ENCODE assay signal across 15 cellular contexts in the genomic region with DNA sequence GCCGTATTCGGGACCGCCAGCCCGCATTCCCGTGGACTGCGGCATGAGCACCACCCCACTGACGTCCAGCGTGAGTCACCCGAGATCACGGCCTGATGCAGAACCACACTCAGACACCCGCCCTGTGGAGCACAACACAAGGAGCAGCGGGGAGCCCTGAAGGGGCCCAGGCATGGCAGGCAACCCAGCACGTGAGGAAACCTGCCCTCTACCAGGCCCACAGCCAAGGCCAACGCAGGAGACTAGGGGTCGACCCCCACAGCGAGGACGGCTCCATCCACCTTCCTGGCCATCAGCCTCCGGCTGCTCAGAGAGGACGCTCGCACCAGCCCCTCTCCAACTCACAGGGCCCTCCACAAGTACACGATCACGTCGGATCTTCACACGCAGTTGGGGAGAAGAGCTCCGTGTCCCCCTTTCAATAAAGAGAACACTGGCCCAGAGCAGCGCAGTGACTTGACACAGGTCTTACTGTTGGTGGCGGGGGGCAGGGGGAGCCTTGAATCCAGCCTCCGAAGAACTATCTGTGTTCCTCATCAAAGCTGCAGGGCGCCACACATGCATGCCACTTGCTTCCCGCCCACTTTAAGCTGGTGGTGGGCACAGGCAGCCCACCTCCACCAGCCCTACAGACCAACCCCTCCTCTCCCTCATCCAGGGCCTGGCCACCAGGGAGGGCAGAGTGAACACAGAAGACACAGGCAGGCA. TPM values are rescaled to one million over a fixed set of nuclear protein-coding genes. Genes with fewer than 3 reads are reported as not detected.
DNase-seq lines count a peak whose midpoint lies in the region; ATAC-seq and TF ChIP-seq lines count a peak whose summit lies in the region.
"Had no signal": no experiment of that assay in that cellular context is flagged by ENCODE, and none has a peak within 500 bp of the region (broad histone marks: within the 10 kb centered on the region; RNA-seq: fewer than 3 reads in every experiment).

No MANE protein-coding gene starts in this region.

- no peak overlapping the region for H3K4me3 Mint-ChIP-seq in chondrocyte (ENCODE audit: unreplicated experiment)
- H3K4me3 Mint-ChIP-seq in nephron progenitor cell: no peak overlapping the region
- H3K4me3 Mint-ChIP-seq in activated CD8-positive, alpha-beta T cell treated with anti-CD3 and anti-CD28 coated beads, Interleukin-2, amount 10 ng/mL, durations not matched to agents 7 days and 5 days: no peak overlapping the region
- H3K4me3 Mint-ChIP-seq: CD4-positive, CD25-positive, alpha-beta regulatory T cell had no signal

- TF ChIP-seq CTCF in chondrocyte (IDR thresholded peaks at IDR 0.05) (no peak), nephron progenitor cell (IDR thresholded peaks at IDR 0.05) (no peak)

- DNase-seq in Right ventricle myocardium superior: peak; percentile 35
- no peak for DNase-seq in left ventricle myocardium superior
- peak; percentile 85 for DNase-seq in chondrocyte (ENCODE audit: low spot score)
- DNase-seq in nephron progenitor cell: no peak
- no peak for DNase-seq in activated CD8-positive, alpha-beta T cell treated with anti-CD3 and anti-CD28 coated beads, Interleukin-2, amount 10 ng/mL, durations not matched to agents 7 days and 5 days
- DNase-seq in NCI-H1436 treated with DMSO at 0.1 percent for 48 hours (lab: John Stamatoyannopoulos, UW): no peak
- DNase-seq: 8988T; Caco-2; CD4-positive, CD25-positive, alpha-beta regulatory T cell; HCEC 1CT; NCI-H1436; NCI-H2029; NCI-H526 had no signal

- H3K27ac Mint-ChIP-seq in chondrocyte (ENCODE audit: unreplicated experiment): no peak overlapping the region
- peak overlapping the region; percentile 29 for H3K27ac Mint-ChIP-seq in nephron progenitor cell
- no peak overlapping the region for H3K27ac Mint-ChIP-seq in activated CD8-positive, alpha-beta T cell treated with anti-CD3 and anti-CD28 coated beads, Interleukin-2, amount 10 ng/mL, durations not matched to agents 7 days and 5 days

- H3K27me3 Mint-ChIP-seq in chondrocyte (ENCODE audit: low read depth): no peaks in the 10 kb centered on the region
- H3K27me3 Mint-ChIP-seq in nephron progenitor cell (ENCODE audit: low read depth, poor library complexity): no peaks in the 10 kb centered on the region
- H3K27me3 Mint-ChIP-seq in activated CD8-positive, alpha-beta T cell treated with anti-CD3 and anti-CD28 coated beads, Interleukin-2, amount 10 ng/mL, durations not matched to agents 7 days and 5 days (ENCODE audit: low read depth): no peaks in the 10 kb centered on the region
- H3K27me3 Mint-ChIP-seq: CD4-positive, CD25-positive, alpha-beta regulatory T cell had no signal

- H3K4me1 Mint-ChIP-seq in chondrocyte (ENCODE audit: low read depth) (peaks cover under 1% of the 10 kb centered on the region), nephron progenitor cell (peaks cover 20% of the 10 kb centered on the region)
- peaks cover 16% of the 10 kb centered on the region for H3K4me1 Mint-ChIP-seq in activated CD8-positive, alpha-beta T cell treated with anti-CD3 and anti-CD28 coated beads, Interleukin-2, amount 10 ng/mL, durations not matched to agents 7 days and 5 days (ENCODE audit: low read depth)

- H3K36me3 Mint-ChIP-seq in chondrocyte (ENCODE audit: low read depth) (peaks cover 40% of the 10 kb centered on the region), nephron progenitor cell (ENCODE audit: low read depth) (peaks cover 65% of the 10 kb centered on the region)
- H3K36me3 Mint-ChIP-seq in activated CD8-positive, alpha-beta T cell treated with anti-CD3 and anti-CD28 coated beads, Interleukin-2, amount 10 ng/mL, durations not matched to agents 7 days and 5 days (ENCODE audit: low read depth): peaks cover 42% of the 10 kb centered on the region

- CTCF ChIA-PET in activated CD8-positive, alpha-beta T cell treated with anti-CD3 and anti-CD28 coated beads, Interleukin-2, amount 10 ng/mL, durations not matched to agents 7 days and 5 days (lab: Charles Lee): interaction anchor here (1.1 kb wide), 1 partner anchor 126 kb away, joined by 3 read pairs; no protein-coding TSS in a partner anchor

- POLR2A ChIA-PET in activated CD8-positive, alpha-beta T cell treated with anti-CD3 and anti-CD28 coated beads, Interleukin-2, amount 10 ng/mL, durations not matched to agents 7 days and 5 days (lab: Charles Lee): no interaction called here

- ATAC-seq in Right ventricle myocardium superior (ENCODE audit: poor library complexity) (no peak), left ventricle myocardium superior (no peak), GM19023 (IDR thresholded peaks at IDR 0.05; ENCODE audit: unreplicated experiment) (no peak), GM21786 (IDR thresholded peaks at IDR 0.05; ENCODE audit: unreplicated experiment) (no peak)
- no peak for ATAC-seq in activated CD8-positive, alpha-beta T cell treated with anti-CD3 and anti-CD28 coated beads, Interleukin-2, amount 10 ng/mL, durations not matched to agents 7 days and 5 days

- intact Hi-C loops in Right ventricle myocardium superior (cut with DNase I) (loop anchor here (5.0 kb wide), 2 partner anchors 548 to 628 kb away; no protein-coding TSS in a partner anchor), left ventricle myocardium superior (cut with micrococcal nuclease) (no loop called here)

- H3K9me3 Mint-ChIP-seq in chondrocyte (ENCODE audit: low read depth): no peaks in the 10 kb centered on the region
- no peaks in the 10 kb centered on the region for H3K9me3 Mint-ChIP-seq in nephron progenitor cell
- no peaks in the 10 kb centered on the region for H3K9me3 Mint-ChIP-seq in activated CD8-positive, alpha-beta T cell treated with anti-CD3 and anti-CD28 coated beads, Interleukin-2, amount 10 ng/mL, durations not matched to agents 7 days and 5 days (ENCODE audit: insufficient read depth)
- H3K9me3 Mint-ChIP-seq: CD4-positive, CD25-positive, alpha-beta regulatory T cell had no signal

RNA-seq across cellular contexts. Expression of gene MAD1L1, which starts 22.0 kb away (rescaled TPM):
- total RNA-seq in Right ventricle myocardium superior (17.9 TPM), left ventricle myocardium superior (19.1 TPM), chondrocyte (22.7 to 31.0 TPM (median 23.8 TPM) in 3 replicates)
- 10 to 100 TPM; 79.8 to 82.7 TPM for total RNA-seq in activated CD8-positive, alpha-beta T cell treated with anti-CD3 and anti-CD28 coated beads, Interleukin-2, amount 10 ng/mL, durations not matched to agents 7 days and 5 days

RNA-seq across cellular contexts. Expression of gene MRM2, which starts 31.3 kb away (rescaled TPM):
- 20.0 TPM for total RNA-seq in Right ventricle myocardium superior
- total RNA-seq in left ventricle myocardium superior: 23.5 TPM
- 17.7 to 19.8 TPM (median 17.8 TPM) in 3 replicates for total RNA-seq in chondrocyte
- total RNA-seq in activated CD8-positive, alpha-beta T cell treated with anti-CD3 and anti-CD28 coated beads, Interleukin-2, amount 10 ng/mL, durations not matched to agents 7 days and 5 days: 10 to 100 TPM; 36.7 to 37.8 TPM

RNA-seq across cellular contexts. Expression of gene NUDT1, which starts 31.3 kb away (rescaled TPM):
- total RNA-seq in Right ventricle myocardium superior (10.6 TPM), left ventricle myocardium superior (13.2 TPM), chondrocyte (9.5 to 15.2 TPM (median 10.0 TPM) in 3 replicates)
- total RNA-seq in activated CD8-positive, alpha-beta T cell treated with anti-CD3 and anti-CD28 coated beads, Interleukin-2, amount 10 ng/mL, durations not matched to agents 7 days and 5 days: 100 to 1,000 TPM; 126 to 130 TPM

Comparison
In these comparisons a context has a peak if more than half of its experiments do, and no peak if none do; other contexts are left out.
1. DNase-seq: peak in Right ventricle myocardium superior (single experiment) and chondrocyte (single experiment); none in left ventricle myocardium superior (single experiment), nephron progenitor cell (single experiment), activated CD8-positive, alpha-beta T cell treated with anti-CD3 and anti-CD28 coated beads, Interleukin-2, amount 10 ng/mL, durations not matched to agents 7 days and 5 days (single experiment) and NCI-H1436 treated with DMSO at 0.1 percent for 48 hours (single experiment).